Comparison of ENCODE assay signal across 21 cellular contexts in the genomic region with DNA sequence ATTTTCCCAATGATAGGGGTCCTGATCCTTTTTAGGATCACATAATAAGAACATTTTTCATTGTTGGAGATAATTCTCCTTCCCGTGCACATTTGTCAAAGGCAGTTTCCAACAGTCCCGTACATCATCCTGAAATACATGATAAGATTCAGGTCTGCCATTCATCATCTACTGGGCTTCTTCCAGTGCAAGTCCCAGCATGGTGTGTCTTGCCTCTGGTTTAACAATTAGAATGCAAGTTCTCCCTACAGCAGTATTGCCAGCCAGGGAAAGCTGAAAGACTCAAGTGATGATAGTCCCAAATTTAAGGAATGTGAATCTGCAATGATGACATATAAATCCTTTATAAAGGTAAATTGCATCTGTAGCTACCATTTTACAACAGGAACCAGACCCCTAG.
"Had no signal": no experiment of that assay in that cellular context is flagged by ENCODE, and none has a peak within 500 bp of the region (broad histone marks: within the 10 kb centered on the region; RNA-seq: fewer than 3 reads in every experiment).

No MANE protein-coding gene starts in this region.

- H3K27ac ChIP-seq: SJSA1, SK-N-MC had no signal

- H3K36me3 ChIP-seq: MG63, SJSA1 had no signal

- H3K4me3 ChIP-seq: MG63, SJSA1, SK-N-MC had no signal

- H3K9me3 ChIP-seq: MG63, SJSA1 had no signal

- H3K27me3 ChIP-seq: MG63, SJSA1 had no signal

- DNase-seq: KBM-7, MG63, NCI-H1092, NCI-H1436, NCI-H187, NCI-H2029, NCI-H2081 treated with DMSO at 0.1 percent for 48 hours, NCI-H2171, NCI-H226, NCI-H446, NCI-H510A, NCI-H524 treated with DMSO at 0.1 percent for 48 hours, NCI-H69, NCI-H774, Right ventricle myocardium superior, RPMI8226, SIG-M5 had no signal

- FAIRE-seq: HTR-8/SVneo, RCC 7860 had no signal

- H3K4me1 ChIP-seq: SJSA1 had no signal
